In genomic region chr1:31643976-31644559, GRCh38 we compare ENCODE assay signal across 1 cellular context.
TF ChIP-seq lines count a peak whose summit lies in the region.

No MANE protein-coding gene starts in this region.

TF ChIP-seq in K562, 482 proteins besides CTCF, POLR2A, EP300 and RAD21 (continued from another document):
- no peak for TF ChIP-seq ZNF318 (IDR thresholded peaks at IDR 0.05; ENCODE audit: borderline replicate concordance in 1 of 2, low read depth in 1 of 2)
- no peak for TF ChIP-seq ZNF354B (CRISPR knock-in tag; IDR thresholded peaks at IDR 0.05)
- TF ChIP-seq ETV5 (CRISPR knock-in tag; IDR thresholded peaks at IDR 0.05; ENCODE audit: low read depth): peak; percentile 36; the same call in 1 of the 2 replicates
- TF ChIP-seq ZNF143 (CRISPR knock-in tag; IDR thresholded peaks at IDR 0.05): peak; percentile 58; the same call in 1 of the 2 replicates
- peak; percentile 23; the same call in 1 of the 2 replicates for TF ChIP-seq SOX6 (IDR thresholded peaks at IDR 0.05)
- peak in 2 of 3 experiments; percentile 76 to 85 for TF ChIP-seq YY1 (IDR thresholded peaks at IDR 0.05; ENCODE audit: borderline replicate concordance in 1 of 3, control insufficient read depth in 1 of 3, extremely low read depth in 1 of 3, insufficient read depth in 3 of 3, insufficient read length in 1 of 3, insufficient replicate concordance in 2 of 3, low read depth in 1 of 3, low read length in 2 of 3)
- peak; percentile 49; the same call in 1 of the 2 replicates for TF ChIP-seq ZNF263 (CRISPR knock-in tag; IDR thresholded peaks at IDR 0.05; ENCODE audit: borderline replicate concordance)
- peak; percentile 80 for TF ChIP-seq POLR2B (IDR thresholded peaks at IDR 0.05; ENCODE audit: low read depth, partially characterized antibody)
- 0 out of 2 replicates have a peak, but pooled peaks have one; percentile 30 for TF ChIP-seq DMBX1 (CRISPR knock-in tag; IDR thresholded peaks at IDR 0.05; ENCODE audit: borderline replicate concordance)
- TF ChIP-seq ZNF740 (CRISPR knock-in tag; IDR thresholded peaks at IDR 0.05): peak; percentile 78; the same call in 1 of the 2 replicates
- no peak for TF ChIP-seq ZNF740 (tag; IDR thresholded peaks at IDR 0.05)
- TF ChIP-seq JUN (IDR thresholded peaks at IDR 0.05; ENCODE audit: borderline replicate concordance, low read depth, low read length): no peak
- TF ChIP-seq JUN (CRISPR knock-in tag; IDR thresholded peaks at IDR 0.05; ENCODE audit: borderline replicate concordance): peak; percentile 39; the same call in 1 of the 2 replicates
- 0 out of 2 replicates have a peak, but pooled peaks have one; percentile 55 for TF ChIP-seq ZNF668 (CRISPR knock-in tag; IDR thresholded peaks at IDR 0.05)
- peak; percentile 79; the same call in 1 of the 2 replicates for TF ChIP-seq FOXP1 (CRISPR knock-in tag; IDR thresholded peaks at IDR 0.05)
- TF ChIP-seq CBFB (CRISPR knock-in tag; IDR thresholded peaks at IDR 0.05): peak; percentile 43; the same call in 1 of the 2 replicates
- 0 out of 2 replicates have a peak, but pooled peaks have one; percentile 4 for TF ChIP-seq STAT6 (CRISPR knock-in tag; IDR thresholded peaks at IDR 0.05)
- TF ChIP-seq ZNF165 (CRISPR knock-in tag; IDR thresholded peaks at IDR 0.05; ENCODE audit: borderline replicate concordance): 0 out of 2 replicates have a peak, but pooled peaks have one; percentile 34
- TF ChIP-seq ZBTB7A (IDR thresholded peaks at IDR 0.05; ENCODE audit: borderline replicate concordance, control insufficient read depth, low read depth, low read length): 0 out of 2 replicates have a peak, but pooled peaks have one; percentile 85
- TF ChIP-seq ZNF431 (CRISPR knock-in tag; IDR thresholded peaks at IDR 0.05): 0 out of 2 replicates have a peak, but pooled peaks have one; percentile 47
- TF ChIP-seq ZNF140 (CRISPR knock-in tag; IDR thresholded peaks at IDR 0.05): no peak
- no peak for TF ChIP-seq CREM (IDR thresholded peaks at IDR 0.05; ENCODE audit: low read depth)
- TF ChIP-seq ZNF764 (CRISPR knock-in tag; IDR thresholded peaks at IDR 0.05; ENCODE audit: low read depth): no peak
- peak; percentile 26; the same call in 1 of the 2 replicates for TF ChIP-seq SMAD4 (CRISPR knock-in tag; conservative IDR thresholded peaks at IDR 0.05)
- no peak for TF ChIP-seq ZNF146 (CRISPR knock-in tag; IDR thresholded peaks at IDR 0.05; ENCODE audit: unreplicated experiment)
- TF ChIP-seq FOXA3 (CRISPR knock-in tag; conservative IDR thresholded peaks at IDR 0.05 in 1 of 2, IDR thresholded peaks at IDR 0.05 in 1 of 2): peak in 1 of 2 experiments; percentile 79; a peak in 1 of 4 replicates
- TF ChIP-seq U2AF1 (optimal IDR thresholded peaks at IDR 0.05; ENCODE audit: low read depth, low read length): no peak
